ENCODE assay signal across 11 cellular contexts in the genomic region with DNA sequence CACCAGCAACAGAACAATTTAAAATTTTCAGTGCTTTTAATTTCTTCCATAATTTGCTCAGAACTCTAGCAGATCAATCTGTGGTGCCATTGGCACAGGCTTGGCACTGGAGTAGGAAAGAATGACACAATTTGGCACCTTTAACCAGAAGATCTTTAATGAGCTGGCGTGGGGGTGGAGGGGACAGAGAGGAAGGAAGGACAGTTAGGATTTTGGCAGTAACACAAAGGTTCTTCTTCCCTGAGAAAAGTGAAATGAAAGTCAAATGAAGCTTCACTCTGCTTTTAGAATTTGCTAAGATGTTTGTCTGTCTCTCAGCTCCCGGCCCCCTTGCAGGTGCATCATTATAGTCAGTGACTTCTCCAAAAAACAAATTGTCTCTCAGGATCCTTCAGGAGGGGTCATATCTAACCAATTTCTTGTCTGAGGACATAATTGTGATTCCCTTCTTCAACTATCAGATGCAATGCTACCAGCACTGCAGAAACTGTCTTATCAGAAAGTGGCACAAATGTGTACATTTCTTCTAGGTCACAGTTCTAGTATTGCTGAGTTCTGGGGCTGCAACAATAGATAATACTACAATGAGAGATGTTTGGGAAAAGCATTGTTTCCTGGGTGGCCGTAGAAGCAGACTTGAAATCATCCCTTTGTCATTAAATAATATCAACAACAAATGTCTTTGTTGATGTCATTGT.
DNase-seq lines count a peak whose midpoint lies in the region; ATAC-seq and TF ChIP-seq lines count a peak whose summit lies in the region.
"Had no signal": no experiment of that assay in that cellular context is flagged by ENCODE, and none has a peak within 500 bp of the region (broad histone marks: within the 10 kb centered on the region; RNA-seq: fewer than 3 reads in every experiment).

No MANE protein-coding gene starts in this region.

- peaks cover 0 to 7% of the 10 kb centered on the region in 2 donors for H3K36me3 Mint-ChIP-seq in activated naive CD4-positive, alpha-beta T cell treated with anti-CD3 and anti-CD28 coated beads, Interleukin-2, amount 50 U/mL, for 72 hours

- no peak for TF ChIP-seq POLR2A in erythroblast (IDR thresholded peaks at IDR 0.05; ENCODE audit: low read length)

- no peaks in the 10 kb centered on the region for H3K27me3 Mint-ChIP-seq in stimulated activated naive CD8-positive, alpha-beta T cell treated with anti-CD3 and anti-CD28 coated beads, Interleukin-15, amount 100 ng/mL, for 72 hours
- H3K27me3 Mint-ChIP-seq: dendritic cell treated with granulocyte-macrophage colony-stimulating factor and Interleukin-4, amounts not matched to agents 40 ng/mL and 50 ng/mL, for 4 days had no signal

- H3K4me3 Mint-ChIP-seq in stimulated activated naive CD8-positive, alpha-beta T cell treated with anti-CD3 and anti-CD28 coated beads, Interleukin-15, amount 100 ng/mL, for 72 hours: peak overlapping the region in 1 of 2 donors; percentile 12
- H3K4me3 Mint-ChIP-seq: dendritic cell treated with granulocyte-macrophage colony-stimulating factor and Interleukin-4, amounts not matched to agents 40 ng/mL and 50 ng/mL, for 4 days; neural crest cell had no signal

- H3K27ac Mint-ChIP-seq in activated naive CD4-positive, alpha-beta T cell treated with anti-CD3 and anti-CD28 coated beads, Interleukin-2, amount 50 U/mL, for 72 hours: peak overlapping the region; percentile 2 to 20
- H3K27ac Mint-ChIP-seq in stimulated activated naive CD8-positive, alpha-beta T cell treated with anti-CD3 and anti-CD28 coated beads, Interleukin-15, amount 100 ng/mL, for 72 hours: peak overlapping the region in 1 of 2 donors; percentile 44
- H3K27ac Mint-ChIP-seq: dendritic cell treated with granulocyte-macrophage colony-stimulating factor and Interleukin-4, amounts not matched to agents 40 ng/mL and 50 ng/mL, for 4 days had no signal

- peak; percentile 53 to 83 for ATAC-seq in activated naive CD4-positive, alpha-beta T cell treated with anti-CD3 and anti-CD28 coated beads, Interleukin-2, amount 50 U/mL, for 72 hours
- ATAC-seq in stimulated activated naive CD8-positive, alpha-beta T cell treated with anti-CD3 and anti-CD28 coated beads, Interleukin-15, amount 100 ng/mL, for 72 hours: peak; percentile 85
- ATAC-seq in esophagus mucosa (no peak), HG03280 (IDR thresholded peaks at IDR 0.05; ENCODE audit: unreplicated experiment) (no peak)

- peaks cover 51% of the 10 kb centered on the region for H3K4me1 Mint-ChIP-seq in stimulated activated naive CD8-positive, alpha-beta T cell treated with anti-CD3 and anti-CD28 coated beads, Interleukin-15, amount 100 ng/mL, for 72 hours

- peak in 1 of 2 donors; percentile 29 for DNase-seq in activated naive CD4-positive, alpha-beta T cell treated with anti-CD3 and anti-CD28 coated beads, Interleukin-2, amount 50 U/mL, for 72 hours (ENCODE audit: low spot score in 2 of 2)
- no peak for DNase-seq in activated naive CD4-positive, alpha-beta T cell (lab: John Stamatoyannopoulos, UW)
- DNase-seq in NCI-H446 treated with DMSO at 0.1 percent for 48 hours (lab: John Stamatoyannopoulos, UW) (peak; percentile 60), erythroblast (lab: John Stamatoyannopoulos, UW) (peak; percentile 69 to 89), cerebellar cortex (ENCODE audit: low spot score) (no peak)
- peak; percentile 2 to 40 for DNase-seq in stimulated activated naive CD8-positive, alpha-beta T cell treated with anti-CD3 and anti-CD28 coated beads, Interleukin-15, amount 100 ng/mL, for 72 hours
- DNase-seq: NCI-H146 had no signal

- H3K9me3 Mint-ChIP-seq in activated naive CD4-positive, alpha-beta T cell treated with anti-CD3 and anti-CD28 coated beads, Interleukin-2, amount 50 U/mL, for 72 hours: peaks cover 0 to 5% of the 10 kb centered on the region in 2 donors
- H3K9me3 Mint-ChIP-seq in stimulated activated naive CD8-positive, alpha-beta T cell treated with anti-CD3 and anti-CD28 coated beads, Interleukin-15, amount 100 ng/mL, for 72 hours: no peaks in the 10 kb centered on the region
- H3K9me3 Mint-ChIP-seq: dendritic cell treated with granulocyte-macrophage colony-stimulating factor and Interleukin-4, amounts not matched to agents 40 ng/mL and 50 ng/mL, for 4 days; neural crest cell had no signal

Comparison
In these comparisons a context has a peak if more than half of its experiments do, and no peak if none do; other contexts are left out.
1. ATAC-seq: peak in activated naive CD4-positive, alpha-beta T cell treated with anti-CD3 and anti-CD28 coated beads, Interleukin-2, amount 50 U/mL, for 72 hours (2 of 2) and stimulated activated naive CD8-positive, alpha-beta T cell treated with anti-CD3 and anti-CD28 coated beads, Interleukin-15, amount 100 ng/mL, for 72 hours (single experiment); none in esophagus mucosa (single experiment) and HG03280 (single experiment).
2. DNase-seq: peak in NCI-H446 treated with DMSO at 0.1 percent for 48 hours (single experiment), erythroblast (2 of 2) and stimulated activated naive CD8-positive, alpha-beta T cell treated with anti-CD3 and anti-CD28 coated beads, Interleukin-15, amount 100 ng/mL, for 72 hours (2 of 2); none in activated naive CD4-positive, alpha-beta T cell (0 of 4) and cerebellar cortex (single experiment).